Comparison of ENCODE assay signal across 27 cellular contexts in genomic region chr10:113323985-113324384, GRCh38.
"Had no signal": no experiment of that assay in that cellular context is flagged by ENCODE, and none has a peak within 500 bp of the region (broad histone marks: within the 10 kb centered on the region; RNA-seq: fewer than 3 reads in every experiment).

No MANE protein-coding gene starts in this region.

- FAIRE-seq: urothelium cell line had no signal

- H3K4me3 ChIP-seq: stomach, suprapubic skin, testis, thoracic aorta, thyroid gland, tibial artery, tibial nerve, transverse colon, upper lobe of left lung, upper lobe of right lung, uterus, vagina had no signal

- H3K27ac ChIP-seq: stomach, suprapubic skin, testis, thoracic aorta, thyroid gland, tibial artery, tibial nerve, transverse colon, upper lobe of left lung, upper lobe of right lung, uterus, vagina had no signal

- ATAC-seq: stimulated activated effector memory CD8-positive, alpha-beta T cell treated with anti-CD3 and anti-CD28 coated beads, Interleukin-12 subunit alpha, Interleukin-12 subunit beta, amount 100 ng/mL, for 72 hours; stimulated activated memory B cell treated with anti-CD40 and anti-IgM and Interleukin-4, amounts not matched to agents 10 μg/mL and 1 μg/mL and 100 μg/mL, for 72 hours; stimulated activated naive B cell treated with anti-CD40 and anti-IgM and Interleukin-4, amounts not matched to agents 10 μg/mL and 1 μg/mL and 100 μg/mL, for 72 hours; stimulated activated naive CD8-positive, alpha-beta T cell treated with anti-CD3 and anti-CD28 coated beads, Interleukin-15, amount 100 ng/mL, for 72 hours; stimulated activated naive CD8-positive, alpha-beta T cell treated with anti-CD3 and anti-CD28 coated beads, Interleukin-15, Interleukin-2, amounts not matched to agents 100 U/mL and 50 U/mL, for 24 hours; upper lobe of right lung had no signal

- DNase-seq: stimulated activated CD4-positive, alpha-beta T cell treated with anti-CD3 and anti-CD28 coated beads, Interleukin-2, amount 100 ng/mL, for 48 hours; stimulated activated CD4-positive, alpha-beta T cell treated with anti-CD3 and anti-CD28 coated beads, Interleukin-4, amount 100 ng/mL, for 1 hour; stimulated activated CD4-positive, alpha-beta T cell treated with anti-CD3 and anti-CD28 coated beads, Interleukin-4, amount 100 ng/mL, for 24 hours; stimulated activated CD4-positive, alpha-beta T cell treated with anti-CD3 and anti-CD28 coated beads, Interleukin-4, amount 100 ng/mL, for 4 hours; stimulated activated CD8-positive, alpha-beta memory T cell treated with anti-CD3 and anti-CD28 coated beads, Interleukin-4, amount 100 ng/mL, for 48 hours; stimulated activated naive B cell treated with anti-CD40 and anti-IgM and Interleukin-4, amounts not matched to agents 10 μg/mL and 1 μg/mL and 100 μg/mL, for 72 hours; stimulated activated naive CD4-positive, alpha-beta T cell; stimulated activated naive CD4-positive, alpha-beta T cell treated with Interleukin-2 at 50 U/mL for 16 hours; stimulated activated naive CD8-positive, alpha-beta T cell treated with anti-CD3 and anti-CD28 coated beads, Interleukin-15, amount 100 ng/mL, for 72 hours; stimulated activated naive CD8-positive, alpha-beta T cell treated with anti-CD3 and anti-CD28 coated beads, Interleukin-15, Interleukin-2, amounts not matched to agents 100 U/mL and 50 U/mL, for 24 hours; stomach; substantia nigra; testis; thyroid gland; tibial artery; transverse colon; trophoblast cell; upper lobe of left lung; upper lobe of right lung; uterus had no signal

- H3K36me3 ChIP-seq: stomach, suprapubic skin, thoracic aorta, thyroid gland, tibial artery, tibial nerve, transverse colon, upper lobe of left lung, upper lobe of right lung, uterus, vagina had no signal

- H3K27me3 ChIP-seq: stomach, suprapubic skin, testis, thyroid gland, tibial artery, tibial nerve, transverse colon, upper lobe of left lung, upper lobe of right lung, uterus, vagina had no signal

- H3K4me1 ChIP-seq: stomach, testis, thyroid gland, transverse colon, upper lobe of left lung, upper lobe of right lung, uterus had no signal

- H3K9me3 ChIP-seq: stomach, suprapubic skin, testis, thoracic aorta, thyroid gland, tibial artery, tibial nerve, transverse colon, upper lobe of left lung, upper lobe of right lung, uterus, vagina had no signal
